Comparison of ENCODE assay signal across 8 cellular contexts in genomic region chr11:46242462-46242960, GRCh38. TPM values are rescaled to one million over a fixed set of nuclear protein-coding genes. Genes with fewer than 3 reads are reported as not detected.
DNase-seq lines count a peak whose midpoint lies in the region; ATAC-seq lines count a peak whose summit lies in the region.

No MANE protein-coding gene starts in this region.

- H3K27me3 ChIP-seq in iPS-18a (ENCODE audit: control insufficient read depth, insufficient read depth, low read length) = peaks cover 14% of the 10 kb centered on the region

- peaks cover 25% of the 10 kb centered on the region for H3K4me1 Mint-ChIP-seq in activated CD4-positive, alpha-beta T cell treated with anti-CD3 and anti-CD28 coated beads for 36 hours
- peaks cover 41% of the 10 kb centered on the region for H3K4me1 Mint-ChIP-seq in activated CD8-positive, alpha-beta T cell treated with anti-CD3 and anti-CD28 coated beads, Interleukin-2, amount 10 ng/mL, durations not matched to agents 7 days and 5 days (ENCODE audit: low read depth)
- H3K4me1 Mint-ChIP-seq in stimulated activated naive B cell treated with anti-CD40 and anti-IgM and Interleukin-4, amounts not matched to agents 10 μg/mL and 1 μg/mL and 100 μg/mL, for 72 hours = peaks cover 14 to 25% of the 10 kb centered on the region in 2 donors

- no peaks in the 10 kb centered on the region for H3K9me3 Mint-ChIP-seq in activated CD4-positive, alpha-beta T cell treated with anti-CD3 and anti-CD28 coated beads for 36 hours (ENCODE audit: low read depth)
- no peaks in the 10 kb centered on the region for H3K9me3 Mint-ChIP-seq in activated CD8-positive, alpha-beta T cell treated with anti-CD3 and anti-CD28 coated beads, Interleukin-2, amount 10 ng/mL, durations not matched to agents 7 days and 5 days (ENCODE audit: insufficient read depth)
- no peaks in the 10 kb centered on the region for H3K9me3 Mint-ChIP-seq in stimulated activated naive B cell treated with anti-CD40 and anti-IgM and Interleukin-4, amounts not matched to agents 10 μg/mL and 1 μg/mL and 100 μg/mL, for 72 hours

- H3K36me3 ChIP-seq in iPS-18a (ENCODE audit: control insufficient read depth, low read depth, low read length) = no peaks in the 10 kb centered on the region

- H3K4me3 Mint-ChIP-seq in activated CD4-positive, alpha-beta T cell treated with anti-CD3 and anti-CD28 coated beads for 36 hours = peak overlapping the region; percentile 84
- peak overlapping the region; percentile 84 for H3K4me3 Mint-ChIP-seq in activated CD8-positive, alpha-beta T cell treated with anti-CD3 and anti-CD28 coated beads, Interleukin-2, amount 10 ng/mL, durations not matched to agents 7 days and 5 days
- peak overlapping the region; percentile 87 for H3K4me3 Mint-ChIP-seq in stimulated activated naive B cell treated with anti-CD40 and anti-IgM and Interleukin-4, amounts not matched to agents 10 μg/mL and 1 μg/mL and 100 μg/mL, for 72 hours

- H3K9me3 ChIP-seq in iPS-18a (ENCODE audit: control insufficient read depth, low read depth, low read length) = no peaks in the 10 kb centered on the region

- H3K9ac ChIP-seq in iPS-18a (ENCODE audit: low read length) = peak overlapping the region; percentile 89

- H3K27ac Mint-ChIP-seq in activated CD4-positive, alpha-beta T cell treated with anti-CD3 and anti-CD28 coated beads for 36 hours = peak overlapping the region; percentile 88
- peak overlapping the region; percentile 83 for H3K27ac Mint-ChIP-seq in activated CD8-positive, alpha-beta T cell treated with anti-CD3 and anti-CD28 coated beads, Interleukin-2, amount 10 ng/mL, durations not matched to agents 7 days and 5 days
- H3K27ac Mint-ChIP-seq in stimulated activated naive B cell treated with anti-CD40 and anti-IgM and Interleukin-4, amounts not matched to agents 10 μg/mL and 1 μg/mL and 100 μg/mL, for 72 hours = peak overlapping the region; percentile 81

- H3K4me1 ChIP-seq in iPS-18a (ENCODE audit: control insufficient read depth, low read depth, low read length) = peaks cover 18% of the 10 kb centered on the region

- no peak for DNase-seq in activated CD4-positive, alpha-beta T cell treated with anti-CD3 and anti-CD28 coated beads for 36 hours
- no peak for DNase-seq in activated CD4-positive, alpha-beta T cell treated with anti-CD3 and anti-CD28 coated beads, Interleukin-2, amount 50 U/mL, for 48 hours
- no peak for DNase-seq in activated CD8-positive, alpha-beta T cell treated with anti-CD3 and anti-CD28 coated beads, Interleukin-2, amount 10 ng/mL, durations not matched to agents 7 days and 5 days
- DNase-seq in stimulated activated naive B cell treated with anti-CD40 and anti-IgM and Interleukin-4, amounts not matched to agents 10 μg/mL and 1 μg/mL and 100 μg/mL, for 72 hours = no peak
- DNase-seq in foreskin melanocyte (no peak), NCI-H774 (lab: John Stamatoyannopoulos, UW) (no peak)

- H3K36me3 Mint-ChIP-seq in activated CD4-positive, alpha-beta T cell treated with anti-CD3 and anti-CD28 coated beads for 36 hours (ENCODE audit: low read depth) = no peaks in the 10 kb centered on the region
- no peaks in the 10 kb centered on the region for H3K36me3 Mint-ChIP-seq in activated CD8-positive, alpha-beta T cell treated with anti-CD3 and anti-CD28 coated beads, Interleukin-2, amount 10 ng/mL, durations not matched to agents 7 days and 5 days (ENCODE audit: low read depth)
- H3K36me3 Mint-ChIP-seq in stimulated activated naive B cell treated with anti-CD40 and anti-IgM and Interleukin-4, amounts not matched to agents 10 μg/mL and 1 μg/mL and 100 μg/mL, for 72 hours = no peaks in the 10 kb centered on the region

- CTCF ChIA-PET in activated CD4-positive, alpha-beta T cell treated with anti-CD3 and anti-CD28 coated beads for 36 hours (lab: Charles Lee) = interaction anchor here (0.6 to 10.5 kb wide), 15 partner anchors 8 to 332 kb away, joined by 3 to 230 read pairs (median 4); partner anchors contain the start of genes CREB3L1 and DGKZ
- CTCF ChIA-PET in activated CD8-positive, alpha-beta T cell treated with anti-CD3 and anti-CD28 coated beads, Interleukin-2, amount 10 ng/mL, durations not matched to agents 7 days and 5 days (lab: Charles Lee) = interaction anchor here (0.7 to 9.4 kb wide), 8 partner anchors 53 to 278 kb away, joined by 3 to 366 read pairs (median 9); partner anchors contain the start of gene DGKZ

- intact Hi-C loops in activated CD4-positive, alpha-beta T cell treated with anti-CD3 and anti-CD28 coated beads for 36 hours (cut with DNase I, micrococcal nuclease) = loop anchor here (2.0 kb wide), 2 partner anchors 72 to 396 kb away; partner anchors contain the start of gene CRY2 (in 1 of the 2)

- no peaks in the 10 kb centered on the region for H3K27me3 Mint-ChIP-seq in activated CD4-positive, alpha-beta T cell treated with anti-CD3 and anti-CD28 coated beads for 36 hours
- H3K27me3 Mint-ChIP-seq in activated CD8-positive, alpha-beta T cell treated with anti-CD3 and anti-CD28 coated beads, Interleukin-2, amount 10 ng/mL, durations not matched to agents 7 days and 5 days (ENCODE audit: low read depth) = peaks cover 12% of the 10 kb centered on the region
- H3K27me3 Mint-ChIP-seq in stimulated activated naive B cell treated with anti-CD40 and anti-IgM and Interleukin-4, amounts not matched to agents 10 μg/mL and 1 μg/mL and 100 μg/mL, for 72 hours = peaks cover 30 to 39% of the 10 kb centered on the region in 2 donors

- H3K4me3 ChIP-seq in iPS-18a (ENCODE audit: low read length) = peak overlapping the region; percentile 62

- ATAC-seq in activated CD4-positive, alpha-beta T cell treated with anti-CD3 and anti-CD28 coated beads for 36 hours = no peak
- no peak for ATAC-seq in activated CD8-positive, alpha-beta T cell treated with anti-CD3 and anti-CD28 coated beads, Interleukin-2, amount 10 ng/mL, durations not matched to agents 7 days and 5 days
- no peak for ATAC-seq in stimulated activated naive B cell treated with anti-CD40 and anti-IgM and Interleukin-4, amounts not matched to agents 10 μg/mL and 1 μg/mL and 100 μg/mL, for 72 hours (replicated peaks)
- ATAC-seq in HG03520 (IDR thresholded peaks at IDR 0.05; ENCODE audit: unreplicated experiment) = no peak

- POLR2A ChIA-PET in activated CD4-positive, alpha-beta T cell treated with anti-CD3 and anti-CD28 coated beads for 36 hours (lab: Charles Lee) = interaction anchor here (1.3 to 1.5 kb wide), 2 partner anchors 62 to 107 kb away, joined by 3 to 4 read pairs; no protein-coding TSS in a partner anchor
- POLR2A ChIA-PET in activated CD8-positive, alpha-beta T cell treated with anti-CD3 and anti-CD28 coated beads, Interleukin-2, amount 10 ng/mL, durations not matched to agents 7 days and 5 days (lab: Charles Lee) = interaction anchor here (0.6 to 0.7 kb wide), 3 partner anchors 84 to 392 kb away, joined by 3 to 5 read pairs (median 3); no protein-coding TSS in a partner anchor

- peak overlapping the region; percentile 88 for H3K27ac ChIP-seq in iPS-18a (ENCODE audit: low read length)

RNA-seq across cellular contexts. Expression of gene CREB3L1, which starts 35.0 kb away (rescaled TPM):
- under 1 TPM in 1 of 2 experiments, not detected in 1; 0.19 TPM for total RNA-seq in activated CD4-positive, alpha-beta T cell treated with anti-CD3 and anti-CD28 coated beads for 36 hours
- not detected for total RNA-seq in activated CD8-positive, alpha-beta T cell treated with anti-CD3 and anti-CD28 coated beads, Interleukin-2, amount 10 ng/mL, durations not matched to agents 7 days and 5 days
